Comparison of ENCODE assay signal across 1 cellular context in genomic region chr2:44086639-44087036, GRCh38.
TF ChIP-seq lines count a peak whose summit lies in the region.

No MANE protein-coding gene starts in this region.

TF ChIP-seq in HepG2, 621 proteins besides CTCF, POLR2A, EP300 and RAD21:
- TF ChIP-seq, protein P1, sequence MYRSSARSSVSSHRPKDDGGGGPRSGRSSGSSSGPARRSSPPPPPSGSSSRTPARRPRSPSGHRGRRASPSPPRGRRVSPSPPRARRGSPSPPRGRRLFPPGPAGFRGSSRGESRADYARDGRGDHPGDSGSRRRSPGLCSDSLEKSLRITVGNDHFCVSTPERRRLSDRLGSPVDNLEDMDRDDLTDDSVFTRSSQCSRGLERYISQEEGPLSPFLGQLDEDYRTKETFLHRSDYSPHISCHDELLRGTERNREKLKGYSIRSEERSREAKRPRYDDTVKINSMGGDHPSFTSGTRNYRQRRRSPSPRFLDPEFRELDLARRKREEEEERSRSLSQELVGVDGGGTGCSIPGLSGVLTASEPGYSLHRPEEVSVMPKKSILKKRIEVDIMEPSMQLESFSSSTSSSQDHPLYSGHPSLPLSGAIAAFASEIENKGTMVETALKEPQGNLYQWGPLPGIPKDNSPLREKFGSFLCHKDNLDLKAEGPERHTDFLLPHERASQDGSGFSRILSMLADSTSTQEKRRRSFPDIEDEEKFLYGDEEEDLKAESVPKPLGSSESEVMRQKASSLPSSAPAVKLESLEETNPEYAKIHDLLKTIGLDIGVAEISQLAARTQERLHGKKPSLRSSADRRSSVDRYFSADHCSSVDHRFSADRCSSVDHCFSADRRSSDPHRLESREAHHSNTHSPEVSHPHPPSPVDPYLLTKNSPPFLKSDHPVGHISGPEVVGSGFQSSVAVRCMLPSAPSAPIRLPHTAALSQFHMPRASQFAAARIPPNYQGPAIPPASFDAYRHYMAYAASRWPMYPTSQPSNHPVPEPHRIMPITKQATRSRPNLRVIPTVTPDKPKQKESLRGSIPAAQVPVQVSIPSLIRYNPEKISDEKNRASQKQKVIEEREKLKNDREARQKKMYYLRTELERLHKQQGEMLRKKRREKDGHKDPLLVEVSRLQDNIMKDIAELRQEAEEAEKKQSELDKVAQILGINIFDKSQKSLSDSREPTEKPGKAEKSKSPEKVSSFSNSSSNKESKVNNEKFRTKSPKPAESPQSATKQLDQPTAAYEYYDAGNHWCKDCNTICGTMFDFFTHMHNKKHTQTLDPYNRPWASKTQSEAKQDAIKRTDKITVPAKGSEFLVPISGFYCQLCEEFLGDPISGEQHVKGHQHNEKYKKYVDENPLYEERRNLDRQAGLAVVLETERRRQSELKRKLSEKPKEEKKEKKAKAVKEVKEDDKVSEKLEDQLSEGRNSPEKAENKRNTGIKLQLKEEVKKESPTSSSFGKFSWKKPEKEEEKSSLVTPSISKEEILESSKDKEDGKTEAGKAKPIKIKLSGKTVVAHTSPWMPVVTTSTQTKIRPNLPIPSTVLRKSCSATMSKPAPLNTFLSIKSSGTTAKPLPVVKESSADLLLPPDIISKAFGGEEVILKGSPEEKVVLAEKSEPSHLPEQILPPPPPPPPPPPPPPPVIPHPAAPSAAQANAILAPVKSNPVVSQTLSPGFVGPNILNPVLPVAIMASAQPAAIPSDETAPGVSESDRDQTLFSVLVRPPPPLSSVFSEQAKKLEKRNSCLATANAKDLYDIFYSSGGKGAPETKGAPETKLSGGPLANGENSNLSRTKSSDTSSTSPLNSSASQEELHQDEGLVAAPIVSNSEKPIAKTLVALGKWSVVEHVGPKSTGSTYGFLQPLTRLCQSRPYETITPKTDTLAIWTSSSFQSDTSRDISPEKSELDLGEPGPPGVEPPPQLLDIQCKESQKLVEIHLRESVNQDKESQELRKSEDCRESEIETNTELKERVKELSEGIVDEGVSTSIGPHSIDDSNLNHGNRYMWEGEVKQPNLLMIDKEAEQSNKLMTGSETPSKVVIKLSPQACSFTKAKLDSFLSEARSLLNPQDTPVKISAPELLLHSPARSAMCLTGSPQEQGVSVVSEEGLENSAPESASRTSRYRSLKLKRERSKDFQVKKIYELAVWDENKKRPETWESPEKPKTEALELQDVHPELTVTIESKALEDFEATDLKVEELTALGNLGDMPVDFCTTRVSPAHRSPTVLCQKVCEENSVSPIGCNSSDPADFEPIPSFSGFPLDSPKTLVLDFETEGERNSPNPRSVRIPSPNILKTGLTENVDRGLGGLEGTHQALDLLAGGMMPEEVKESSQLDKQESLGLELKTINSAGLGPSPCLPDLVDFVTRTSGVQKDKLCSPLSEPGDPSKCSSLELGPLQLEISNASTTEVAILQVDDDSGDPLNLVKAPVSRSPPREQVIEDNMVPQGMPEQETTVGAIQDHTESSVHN (CRISPR knock-in tag; IDR thresholded peaks at IDR 0.05), result no peak
- 0 out of 2 replicates have a peak, but pooled peaks have one; percentile 0 for TF ChIP-seq IRF9 (CRISPR knock-in tag; IDR thresholded peaks at IDR 0.05; ENCODE audit: borderline replicate concordance)
